Comparison of ENCODE assay signal across 9 cellular contexts in the genomic region with DNA sequence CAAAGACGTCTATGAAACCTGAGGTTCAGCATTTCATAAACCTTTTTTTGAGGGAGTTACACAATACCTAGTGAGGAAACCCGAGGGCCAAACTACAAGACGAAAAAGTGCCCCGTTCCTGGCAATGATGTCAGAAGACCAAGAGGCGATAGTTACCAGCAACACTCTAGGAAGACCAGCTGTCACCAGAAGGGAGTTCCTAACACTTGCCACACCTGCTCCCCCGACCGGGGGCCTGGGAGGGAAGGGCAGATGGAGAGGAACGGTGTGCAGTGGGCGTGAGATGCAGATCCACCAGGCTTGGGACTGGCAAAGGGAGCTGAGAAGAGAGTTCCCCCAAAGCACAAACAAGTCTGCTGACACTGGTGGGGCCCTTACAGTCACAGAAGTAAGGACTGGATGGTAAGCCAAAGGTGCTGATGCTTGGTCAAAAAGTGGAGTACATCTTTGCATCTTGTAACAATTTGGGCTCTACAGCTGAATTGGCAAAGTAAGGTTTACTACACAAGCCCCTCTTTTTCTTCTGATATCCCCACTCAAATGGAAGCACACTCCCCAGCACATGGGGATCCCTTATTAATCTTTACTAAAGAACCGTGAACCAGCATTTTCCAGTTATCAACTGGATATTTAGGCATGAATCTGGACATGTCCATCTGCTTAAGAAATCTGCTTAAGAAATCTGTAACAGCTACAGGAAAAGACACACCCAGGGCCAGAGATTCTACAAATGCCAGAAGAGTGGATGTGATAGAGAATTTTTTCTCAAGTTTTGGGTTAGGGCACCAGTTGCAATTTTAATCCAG. TPM values are rescaled to one million over a fixed set of nuclear protein-coding genes. Genes with fewer than 3 reads are reported as not detected.
A peak's percentile ranks its signal among the peaks of the same experiment; 100 is the strongest.
DNase-seq lines count a peak whose midpoint lies in the region; ATAC-seq and TF ChIP-seq lines count a peak whose summit lies in the region.
"Had no signal": no experiment of that assay in that cellular context is flagged by ENCODE, and none has a peak within 500 bp of the region (broad histone marks: within the 10 kb centered on the region; RNA-seq: fewer than 3 reads in every experiment).

No MANE protein-coding gene starts in this region.

- peak overlapping the region; percentile 34 for H3K27ac ChIP-seq in GM23248
- peak overlapping the region in 1 of 2 donors; percentile 39 for H3K27ac ChIP-seq in coronary artery
- no peak overlapping the region for H3K27ac ChIP-seq in neural cell (ENCODE audit: low read length)
- H3K27ac ChIP-seq: parathyroid adenoma had no signal

- in situ Hi-C loops in GM23248 (cut with MboI) = no loop called here

- H3K9me2 ChIP-seq in GM23248 (ENCODE audit: insufficient read depth) (no peaks in the 10 kb centered on the region), neural cell (ENCODE audit: insufficient read depth, low read length) (no peaks in the 10 kb centered on the region)

- H3K27me3 ChIP-seq in GM23248 (replicated peaks; ENCODE audit: insufficient read depth) (no peaks in the 10 kb centered on the region), neural cell (ENCODE audit: insufficient read depth, low read depth, low read length) (no peaks in the 10 kb centered on the region)

- H3K79me2 ChIP-seq in GM23248 (ENCODE audit: insufficient read depth) = peaks cover 39% of the 10 kb centered on the region
- H3K79me2 ChIP-seq in neural cell (replicated peaks; ENCODE audit: insufficient read depth, low read length) = peaks cover 5% of the 10 kb centered on the region
- H3K79me2 ChIP-seq: parathyroid adenoma had no signal

- H3K9me3 ChIP-seq in GM23248 (ENCODE audit: low read depth) (no peaks in the 10 kb centered on the region), neural cell (ENCODE audit: low read length) (no peaks in the 10 kb centered on the region)

- no peak overlapping the region for H3K4me3 ChIP-seq in GM23248
- H3K4me3 ChIP-seq in coronary artery = no peak overlapping the region
- no peak overlapping the region for H3K4me3 ChIP-seq in neural cell (ENCODE audit: low read length)

- peaks cover 6% of the 10 kb centered on the region; the same call in 1 of the 2 replicates for H3K36me3 ChIP-seq in GM23248 (ENCODE audit: low read depth)
- H3K36me3 ChIP-seq in neural cell (ENCODE audit: insufficient read depth, low read length) = peaks cover 4% of the 10 kb centered on the region

- TF ChIP-seq CTCF in coronary artery (IDR thresholded peaks at IDR 0.05) (no peak), neural cell (IDR thresholded peaks at IDR 0.05; ENCODE audit: poor library complexity, severe bottlenecking) (no peak)

- ATAC-seq in activated CD4-positive, CD25-positive, alpha-beta regulatory T cell treated with anti-CD3 and anti-CD28 coated beads, Interleukin-2, amount 50 U/mL, for 24 hours = no peak

- peaks cover 59% of the 10 kb centered on the region for H3F3A ChIP-seq in GM23248 (ENCODE audit: insufficient read depth)
- H3F3A ChIP-seq in neural cell (ENCODE audit: insufficient read depth, low read length, poor library complexity, severe bottlenecking) = no peaks in the 10 kb centered on the region

- DNase-seq in GM23248 = peak; percentile 69
- peak; percentile 70 for DNase-seq in NCI-H748 (lab: John Stamatoyannopoulos, UW; ENCODE audit: unreplicated experiment)
- peak; percentile 72 for DNase-seq in coronary artery (ENCODE audit: low spot score)
- DNase-seq in DMS79 (lab: John Stamatoyannopoulos, UW) = no peak
- no peak for DNase-seq in activated CD4-positive, alpha-beta T cell treated with anti-CD3 and anti-CD28 coated beads, Interleukin-2, amount 50 U/mL, for 4 hours
- no peak for DNase-seq in LoVo (ENCODE audit: low spot score)

- H2AFZ ChIP-seq in GM23248 = no peak overlapping the region
- no peak overlapping the region for H2AFZ ChIP-seq in neural cell (ENCODE audit: low read depth, low read length)
- H2AFZ ChIP-seq: parathyroid adenoma had no signal

- no peak for TF ChIP-seq RAD21 in neural cell (conservative IDR thresholded peaks at IDR 0.05)

- H3K9ac ChIP-seq in GM23248 (no peak overlapping the region), neural cell (ENCODE audit: low read length) (no peak overlapping the region)
- H3K9ac ChIP-seq: parathyroid adenoma had no signal

- WGBS in GM23248 (ENCODE audit: low coverage in 1 of 2, low lambda C conversion rate in 2 of 2, missing lambda C conversion rate in 2 of 2), 2 experiments = 24 to 25% methylated on average over 10 of the region's 10 CpGs

- H3K4me2 ChIP-seq in GM23248 (ENCODE audit: unreplicated experiment) (peak overlapping the region; percentile 4), neural cell (ENCODE audit: low read length) (no peak overlapping the region)

- H3K4me1 ChIP-seq in GM23248 (ENCODE audit: insufficient read depth) = peaks cover 51% of the 10 kb centered on the region

- H4K20me1 ChIP-seq in GM23248 (ENCODE audit: insufficient read depth) (no peaks in the 10 kb centered on the region), neural cell (ENCODE audit: insufficient read depth) (no peaks in the 10 kb centered on the region)

- no peak for TF ChIP-seq EP300 in neural cell (conservative IDR thresholded peaks at IDR 0.05; ENCODE audit: poor library complexity, severe bottlenecking)

TF ChIP-seq in neural cell, 6 proteins besides CTCF, POLR2A, EP300 and RAD21:
- TF ChIP-seq SMC3 (conservative IDR thresholded peaks at IDR 0.05; ENCODE audit: poor library complexity) (no peak), POLR2AphosphoS5 (IDR thresholded peaks at IDR 0.05) (peak; percentile 19)

RNA-seq across cellular contexts. Expression of gene PANK2, which starts 38.5 kb away (rescaled TPM):
- total RNA-seq in GM23248 (2014; rRNA removed; shearing (Covaris generic)) = 43.7 and 65.1 TPM in 2 replicates
- 30.6 and 32.6 TPM in 2 replicates for polyA plus RNA-seq in GM23248 (2016; fragmentation: Nextera tagmentation; extraction: Ambion mirVana)
- polyA plus RNA-seq in neural cell = 41.7 and 53.0 TPM in 2 replicates
- 69.9 and 76.1 TPM in 2 replicates for polyA minus RNA-seq in neural cell

Comparison
In these comparisons a context has a peak if more than half of its experiments do, and no peak if none do; other contexts are left out.
1. DNase-seq: peak in GM23248 (single experiment), NCI-H748 (single experiment) and coronary artery (single experiment); none in DMS79 (single experiment), activated CD4-positive, alpha-beta T cell treated with anti-CD3 and anti-CD28 coated beads, Interleukin-2, amount 50 U/mL, for 4 hours (0 of 2) and LoVo (single experiment).